Comparison of ENCODE assay signal across 8 cellular contexts in genomic region chr9:113589890-113590289, GRCh38.
DNase-seq lines count a peak whose midpoint lies in the region; ATAC-seq, FAIRE-seq and TF ChIP-seq lines count a peak whose summit lies in the region.

No MANE protein-coding gene starts in this region.

- FAIRE-seq in H54 (lab: Jason Lieb, UNC) = peak; percentile 55

- CTCF ChIA-PET in AG04449 (lab: Yijun Ruan, JAX) = interaction anchor here (0.9 to 25.7 kb wide), 21 partner anchors 7 to 316 kb away, joined by 3 to 1449 read pairs (median 6); partner anchors contain the start of genes ALAD and CDC26

- H3K27me3 ChIP-seq in adrenal gland (no peaks in the 10 kb centered on the region), left lung (no peaks in the 10 kb centered on the region)
- no peaks in the 10 kb centered on the region for H3K27me3 ChIP-seq in effector memory CD4-positive, alpha-beta T cell (replicated peaks; ENCODE audit: control insufficient read depth, insufficient read depth, low read length, poor library complexity, severe bottlenecking)

- H3K36me3 ChIP-seq in adrenal gland (replicated peaks in 1 of 2) = peaks cover 0 to under 1% of the 10 kb centered on the region in 2 donors
- peaks cover 0 to 81% of the 10 kb centered on the region in 2 donors for H3K36me3 ChIP-seq in left lung
- H3K36me3 ChIP-seq in effector memory CD4-positive, alpha-beta T cell (ENCODE audit: control insufficient read depth, insufficient read depth, low read length) = peaks cover 27% of the 10 kb centered on the region

- H3K9me3 ChIP-seq in adrenal gland (replicated peaks in 1 of 3) = no peaks in the 10 kb centered on the region
- H3K9me3 ChIP-seq in left lung = no peaks in the 10 kb centered on the region
- no peaks in the 10 kb centered on the region for H3K9me3 ChIP-seq in effector memory CD4-positive, alpha-beta T cell (ENCODE audit: control insufficient read depth, low read length)

- H3K27ac ChIP-seq in adrenal gland (peak overlapping the region in 2 of 5 donors; percentile 38 to 75), left lung (peak overlapping the region in 1 of 2 donors; percentile 63)
- H3K27ac ChIP-seq in effector memory CD4-positive, alpha-beta T cell (ENCODE audit: insufficient read depth, low read length, poor library complexity, severe bottlenecking) = no peak overlapping the region

- 19 to 29% (median 26%) methylated on average over 3 of the region's 3 CpGs for WGBS in adrenal gland, 4 donors

- intact Hi-C loops in adrenal gland (cut with DNase I) = loop anchor here (2.0 kb wide), 2 partner anchors 65 to 141 kb away; no protein-coding TSS in a partner anchor
- intact Hi-C loops in left lung (cut with DNase I) = loop anchor here (5.0 to 10.0 kb wide), 2 partner anchors 65 to 67 kb away; no protein-coding TSS in a partner anchor

- TF ChIP-seq CTCF in AG04449 (IDR thresholded peaks at IDR 0.05; ENCODE audit: insufficient read depth, low read length, missing control alignments) (peak; percentile 72), adrenal gland (IDR thresholded peaks at IDR 0.05) (peak; percentile 36 to 91 (median 78)), left lung (IDR thresholded peaks at IDR 0.05) (peak; percentile 31 to 37)

- peaks cover 3 to 34% of the 10 kb centered on the region in 2 donors for H3K4me1 ChIP-seq in adrenal gland (replicated peaks in 1 of 2)
- H3K4me1 ChIP-seq in left lung = peaks cover 23 to 89% of the 10 kb centered on the region in 2 donors
- H3K4me1 ChIP-seq in effector memory CD4-positive, alpha-beta T cell (ENCODE audit: control insufficient read depth, insufficient read depth, low read length, poor library complexity, severe bottlenecking) = peaks cover 13% of the 10 kb centered on the region

- DNase-seq in AG04449 (ENCODE audit: low read depth, low spot score) = no peak
- no peak for DNase-seq in H54 (ENCODE audit: insufficient read length, low spot score)
- DNase-seq in adrenal gland = peak in 1 of 7 donors; percentile 59
- no peak for DNase-seq in left lung
- no peak for DNase-seq in NCI-H187 treated with DMSO at 0.1 percent for 48 hours (lab: John Stamatoyannopoulos, UW)
- DNase-seq in activated gamma-delta T cell treated with Interleukin-2 at 50 U/mL for 16 hours = no peak
- DNase-seq in effector memory CD4-positive, alpha-beta T cell = no peak

- POLR2A ChIA-PET in AG04449 (lab: Yijun Ruan, JAX) = no interaction called here

- TF ChIP-seq POLR2A in H54 (IDR thresholded peaks at IDR 0.05; ENCODE audit: low read depth, low read length) = no peak
- TF ChIP-seq POLR2A in adrenal gland (IDR thresholded peaks at IDR 0.05) = no peak

- ATAC-seq in left lung = no peak
- ATAC-seq in GM21447 (IDR thresholded peaks at IDR 0.05; ENCODE audit: unreplicated experiment) = no peak

- H3K4me3 ChIP-seq in AG04449 (ENCODE audit: low read depth, low read length) = no peak overlapping the region
- no peak overlapping the region for H3K4me3 ChIP-seq in adrenal gland
- no peak overlapping the region for H3K4me3 ChIP-seq in left lung
- no peak overlapping the region for H3K4me3 ChIP-seq in effector memory CD4-positive, alpha-beta T cell (ENCODE audit: insufficient read depth, low read depth, low read length, poor library complexity, severe bottlenecking)
